Comparison of ENCODE assay signal across 30 cellular contexts in genomic region chr4:172377486-172378140, GRCh38.
"Had no signal": no experiment of that assay in that cellular context is flagged by ENCODE, and none has a peak within 500 bp of the region (broad histone marks: within the 10 kb centered on the region; RNA-seq: fewer than 3 reads in every experiment).

No MANE protein-coding gene starts in this region.

- H2AFZ ChIP-seq: parathyroid adenoma had no signal

- H3K9me3 Mint-ChIP-seq: stimulated activated memory B cell treated with anti-CD40 and anti-IgM and Interleukin-4, amounts not matched to agents 10 μg/mL and 1 μg/mL and 100 μg/mL, for 72 hours; type B pancreatic cell had no signal

- H3K27me3 ChIP-seq: ovary, right lobe of liver, spleen, suprapubic skin, testis, tibial artery, transverse colon, uterus had no signal

- H3K27me3 Mint-ChIP-seq: naive B cell; naive thymus-derived CD8-positive, alpha-beta T cell; natural killer cell treated with Interleukin-12 subunit alpha and Interleukin-12 subunit beta and Interleukin-15 and Interleukin-18, amount 100 ng/mL, for 72 hours; progenitor cell of endocrine pancreas; stimulated activated memory B cell treated with anti-CD40 and anti-IgM and Interleukin-4, amounts not matched to agents 10 μg/mL and 1 μg/mL and 100 μg/mL, for 72 hours; stimulated activated naive CD8-positive, alpha-beta T cell treated with anti-CD3 and anti-CD28 coated beads, Interleukin-15, Interleukin-2, amounts not matched to agents 100 ng/mL and 50 ng/mL, for 24 hours; type B pancreatic cell had no signal

- H3K27ac ChIP-seq: ovary, parathyroid adenoma, psoas muscle, right lobe of liver, skin epidermis, spleen, suprapubic skin, testis, tibial artery, transverse colon, uterus had no signal

- H3K4me3 ChIP-seq: ovary, psoas muscle, right lobe of liver, skin epidermis, smooth muscle cell, spleen, suprapubic skin, testis, tibial artery, transverse colon, uterus had no signal

- H3K4me1 ChIP-seq: parathyroid adenoma, psoas muscle, right lobe of liver, spleen, suprapubic skin, testis, tibial artery, transverse colon, uterus had no signal

- H3K9me3 ChIP-seq: ovary, psoas muscle, right lobe of liver, suprapubic skin, testis, tibial artery, transverse colon, uterus had no signal

- H3K4me2 ChIP-seq: smooth muscle cell had no signal

- H3K36me3 ChIP-seq: ovary, right lobe of liver, spleen, suprapubic skin, tibial artery, transverse colon, uterus had no signal

- H3K4me3 Mint-ChIP-seq: naive B cell; naive thymus-derived CD8-positive, alpha-beta T cell; natural killer cell treated with Interleukin-12 subunit alpha and Interleukin-12 subunit beta and Interleukin-15 and Interleukin-18, amount 100 ng/mL, for 72 hours; nephron progenitor cell; neural crest cell; stimulated activated memory B cell treated with anti-CD40 and anti-IgM and Interleukin-4, amounts not matched to agents 10 μg/mL and 1 μg/mL and 100 μg/mL, for 72 hours; stimulated activated naive CD8-positive, alpha-beta T cell treated with anti-CD3 and anti-CD28 coated beads, Interleukin-15, Interleukin-2, amounts not matched to agents 100 ng/mL and 50 ng/mL, for 24 hours; type B pancreatic cell had no signal

- H3K9ac ChIP-seq: parathyroid adenoma had no signal

- H3K4me1 Mint-ChIP-seq: naive B cell; naive thymus-derived CD8-positive, alpha-beta T cell; nephron progenitor cell; neural crest cell; stimulated activated memory B cell treated with anti-CD40 and anti-IgM and Interleukin-4, amounts not matched to agents 10 μg/mL and 1 μg/mL and 100 μg/mL, for 72 hours had no signal

- ATAC-seq: naive thymus-derived CD8-positive, alpha-beta T cell; natural killer cell treated with Interleukin-12 subunit alpha and Interleukin-12 subunit beta and Interleukin-15 and Interleukin-18, amount 100 ng/mL, for 72 hours; psoas muscle; right cardiac atrium; right lobe of liver; stimulated activated memory B cell treated with anti-CD40 and anti-IgM and Interleukin-4, amounts not matched to agents 10 μg/mL and 1 μg/mL and 100 μg/mL, for 72 hours had no signal

- DNase-seq: naive B cell; nephron progenitor cell; occipital lobe; psoas muscle; right lobe of liver; spleen; stimulated activated CD4-positive, alpha-beta T cell treated with anti-CD3 and anti-CD28 coated beads, Interleukin-12 subunit alpha, Interleukin-12 subunit beta, amount 100 ng/mL, for 4 hours; stimulated activated CD4-positive, alpha-beta T cell treated with anti-CD3 and anti-CD28 coated beads, Interleukin-1b, Interleukin-23, amount 100 ng/mL, for 48 hours; stimulated activated CD4-positive, alpha-beta T cell treated with anti-CD3 and anti-CD28 coated beads, Interleukin-4, amount 100 ng/mL, for 1 hour; stimulated activated CD4-positive, alpha-beta T cell treated with anti-CD3 and anti-CD28 coated beads, Interleukin-4, amount 100 ng/mL, for 4 hours; stimulated activated CD8-positive, alpha-beta memory T cell treated with anti-CD3 and anti-CD28 coated beads, Interleukin-4, amount 100 ng/mL, for 48 hours; stimulated activated naive CD4-positive, alpha-beta T cell; substantia nigra; testis; tibial artery; transverse colon; uterus had no signal

- H3K27ac Mint-ChIP-seq: naive B cell; naive thymus-derived CD8-positive, alpha-beta T cell; natural killer cell treated with Interleukin-12 subunit alpha and Interleukin-12 subunit beta and Interleukin-15 and Interleukin-18, amount 100 ng/mL, for 72 hours; nephron progenitor cell; progenitor cell of endocrine pancreas; stimulated activated memory B cell treated with anti-CD40 and anti-IgM and Interleukin-4, amounts not matched to agents 10 μg/mL and 1 μg/mL and 100 μg/mL, for 72 hours; stimulated activated naive CD8-positive, alpha-beta T cell treated with anti-CD3 and anti-CD28 coated beads, Interleukin-15, Interleukin-2, amounts not matched to agents 100 ng/mL and 50 ng/mL, for 24 hours; type B pancreatic cell had no signal
